10 cellular contexts compared by ENCODE assay signal in the genomic region with DNA sequence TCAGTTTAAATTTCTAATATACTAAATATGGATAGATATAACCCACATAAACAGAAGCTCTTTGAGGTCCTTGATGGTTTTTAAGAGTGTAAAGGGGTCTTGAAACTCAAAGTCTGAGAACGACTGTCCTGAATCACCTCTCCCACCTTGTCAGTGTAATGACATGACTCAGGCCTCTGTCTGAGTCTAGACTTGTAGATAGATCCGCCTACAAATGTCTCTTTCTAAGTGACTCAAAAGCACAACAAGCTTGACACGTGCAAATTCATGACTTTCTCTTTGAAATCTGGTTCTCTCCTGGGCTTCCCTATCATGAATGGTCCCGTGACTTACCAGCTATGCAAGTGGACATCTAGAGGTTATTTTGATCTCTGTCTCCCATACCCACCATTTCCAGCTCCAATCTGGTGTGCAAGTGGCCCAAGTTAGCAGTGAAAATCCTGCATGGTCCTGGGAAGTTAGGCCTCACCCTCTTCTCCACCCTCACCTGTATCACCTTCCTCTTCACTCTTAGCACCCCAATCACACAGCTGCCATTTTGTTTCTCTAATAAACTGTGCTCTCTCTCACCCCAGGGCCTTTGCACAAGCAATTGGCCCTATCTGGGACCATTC. TPM values are rescaled to one million over a fixed set of nuclear protein-coding genes. Genes with fewer than 3 reads are reported as not detected.
A peak's percentile ranks its signal among the peaks of the same experiment; 100 is the strongest.
DNase-seq lines count a peak whose midpoint lies in the region; ATAC-seq and TF ChIP-seq lines count a peak whose summit lies in the region.
"Not testable (repeated sequence)": the region's sequence is repeated elsewhere in the genome, so short reads cannot be mapped to it uniquely, and the experiment has no call there.
"Had no signal": no experiment of that assay in that cellular context is flagged by ENCODE, and none has a peak within 500 bp of the region (broad histone marks: within the 10 kb centered on the region; RNA-seq: fewer than 3 reads in every experiment).

No MANE protein-coding gene starts in this region.

- H3K27me3 Mint-ChIP-seq in activated naive CD4-positive, alpha-beta T cell treated with anti-CD3 and anti-CD28 coated beads for 36 hours (ENCODE audit: low read depth); stimulated activated naive CD8-positive, alpha-beta T cell treated with anti-CD3 and anti-CD28 coated beads, Interleukin-15, amount 100 ng/mL, for 72 hours: not testable (repeated sequence)

- H3K4me3 Mint-ChIP-seq in activated naive CD4-positive, alpha-beta T cell treated with anti-CD3 and anti-CD28 coated beads for 36 hours; stimulated activated naive CD8-positive, alpha-beta T cell treated with anti-CD3 and anti-CD28 coated beads, Interleukin-15, amount 100 ng/mL, for 72 hours: not testable (repeated sequence)

- CTCF ChIA-PET in activated naive CD4-positive, alpha-beta T cell treated with anti-CD3 and anti-CD28 coated beads for 36 hours (lab: Charles Lee) = interaction anchor here (1.1 kb wide), 2 partner anchors 31 to 72 kb away, joined by 3 to 4 read pairs; no protein-coding TSS in a partner anchor

- not testable (repeated sequence) for H3K36me3 ChIP-seq in RWPE2 (ENCODE audit: low read depth)

- intact Hi-C loops in activated naive CD4-positive, alpha-beta T cell treated with anti-CD3 and anti-CD28 coated beads for 36 hours (cut with micrococcal nuclease) = loop anchor here (10.0 kb wide), 6 partner anchors 271 to 1359 kb away; a partner anchor contains a TSS

- H3K4me1 Mint-ChIP-seq in activated naive CD4-positive, alpha-beta T cell treated with anti-CD3 and anti-CD28 coated beads for 36 hours (ENCODE audit: low read depth) = peaks cover 80% of the 10 kb centered on the region
- H3K4me1 Mint-ChIP-seq in stimulated activated naive CD8-positive, alpha-beta T cell treated with anti-CD3 and anti-CD28 coated beads, Interleukin-15, amount 100 ng/mL, for 72 hours = peaks cover 89% of the 10 kb centered on the region

- peak overlapping the region; percentile 1 for H3K27ac Mint-ChIP-seq in activated naive CD4-positive, alpha-beta T cell treated with anti-CD3 and anti-CD28 coated beads for 36 hours
- H3K27ac Mint-ChIP-seq in stimulated activated naive CD8-positive, alpha-beta T cell treated with anti-CD3 and anti-CD28 coated beads, Interleukin-15, amount 100 ng/mL, for 72 hours = peak overlapping the region; percentile 4 to 18

- DNase-seq in RWPE2 (ENCODE audit: low spot score) = not testable (repeated sequence)
- DNase-seq in activated naive CD4-positive, alpha-beta T cell treated with anti-CD3 and anti-CD28 coated beads for 36 hours = peak; percentile 45
- DNase-seq in foreskin keratinocyte = peak; percentile 79 to 90
- peak; percentile 20 to 34 for DNase-seq in stimulated activated naive CD8-positive, alpha-beta T cell treated with anti-CD3 and anti-CD28 coated beads, Interleukin-15, amount 100 ng/mL, for 72 hours

- H3K27ac ChIP-seq in RWPE2 (ENCODE audit: poor library complexity, severe bottlenecking) (peak overlapping the region; percentile 64), foreskin keratinocyte (peak overlapping the region; percentile 62)

- H3K36me3 Mint-ChIP-seq in activated naive CD4-positive, alpha-beta T cell treated with anti-CD3 and anti-CD28 coated beads for 36 hours (ENCODE audit: low read depth) = not testable (repeated sequence)

- not testable (repeated sequence) for H3K4me3 ChIP-seq in RWPE2 (ENCODE audit: severe bottlenecking)

- peak; percentile 43 for ATAC-seq in GM18502 (IDR thresholded peaks at IDR 0.05; ENCODE audit: poor library complexity, unreplicated experiment)
- ATAC-seq in GM19463 (IDR thresholded peaks at IDR 0.05; ENCODE audit: unreplicated experiment) = peak; percentile 27
- ATAC-seq in HG02759 (IDR thresholded peaks at IDR 0.05; ENCODE audit: unreplicated experiment) = peak; percentile 36
- peak; percentile 38 for ATAC-seq in HG03342 (IDR thresholded peaks at IDR 0.05; ENCODE audit: unreplicated experiment)
- peak; percentile 95 for ATAC-seq in RWPE2 (ENCODE audit: low read depth)
- peak; percentile 97 for ATAC-seq in foreskin keratinocyte
- ATAC-seq in stimulated activated naive CD8-positive, alpha-beta T cell treated with anti-CD3 and anti-CD28 coated beads, Interleukin-15, amount 100 ng/mL, for 72 hours = peak; percentile 77

- not testable (repeated sequence) for H3K9me3 Mint-ChIP-seq in activated naive CD4-positive, alpha-beta T cell treated with anti-CD3 and anti-CD28 coated beads for 36 hours
- H3K9me3 Mint-ChIP-seq in stimulated activated naive CD8-positive, alpha-beta T cell treated with anti-CD3 and anti-CD28 coated beads, Interleukin-15, amount 100 ng/mL, for 72 hours = peaks cover 11 to 15% of the 10 kb centered on the region in 2 donors

- H3K27me3 ChIP-seq in RWPE2 (ENCODE audit: insufficient read depth, poor library complexity, severe bottlenecking); foreskin keratinocyte: not testable (repeated sequence)

- not testable (repeated sequence) for H3K9me3 ChIP-seq in RWPE2 (ENCODE audit: severe bottlenecking)

- not testable (repeated sequence) for TF ChIP-seq CTCF in RWPE2 (IDR thresholded peaks at IDR 0.05; ENCODE audit: poor library complexity, severe bottlenecking); foreskin keratinocyte (conservative IDR thresholded peaks at IDR 0.05)

- peaks cover 18% of the 10 kb centered on the region for H3K4me1 ChIP-seq in RWPE2 (ENCODE audit: insufficient read depth, poor library complexity, severe bottlenecking)
- H3K4me1 ChIP-seq in foreskin keratinocyte = peaks cover 12% of the 10 kb centered on the region

RNA-seq across cellular contexts. Expression of a gene that starts 20.9 kb away (rescaled TPM):
- 1 to 10 TPM; 2.0 to 3.2 TPM for total RNA-seq in activated naive CD4-positive, alpha-beta T cell treated with anti-CD3 and anti-CD28 coated beads for 36 hours
- total RNA-seq in foreskin keratinocyte = 0.10 and 0.11 TPM in 2 replicates
- polyA plus RNA-seq in foreskin keratinocyte = 0.02 and 0.18 TPM in 2 replicates
- total RNA-seq: natural killer cell treated with Interleukin-12 subunit alpha and Interleukin-12 subunit beta and Interleukin-15 and Interleukin-18, amount 100 ng/mL, for 72 hours; transverse colon had no signal

Comparison
In these comparisons a context has a peak if more than half of its experiments do, and no peak if none do; other contexts are left out.
1. ATAC-seq: peak in every context shown above with its lines; median percentile 97 in foreskin keratinocyte; 95 in RWPE2; 77 in stimulated activated naive CD8-positive, alpha-beta T cell treated with anti-CD3 and anti-CD28 coated beads, Interleukin-15, amount 100 ng/mL, for 72 hours; 43 in GM18502; 38 in HG03342; 36 in HG02759; 27 in GM19463.